Comparison of ENCODE assay signal across 8 cellular contexts in genomic region chr17:64411999-64412771, GRCh38. TPM values are rescaled to one million over a fixed set of nuclear protein-coding genes. Genes with fewer than 3 reads are reported as not detected.
DNase-seq lines count a peak whose midpoint lies in the region; TF ChIP-seq lines count a peak whose summit lies in the region.

No MANE protein-coding gene starts in this region.

- no peaks in the 10 kb centered on the region for H3K36me3 ChIP-seq in skeletal muscle satellite cell (ENCODE audit: insufficient read depth, low read length)

- TF ChIP-seq CTCF in astrocyte of the spinal cord (IDR thresholded peaks at IDR 0.05; ENCODE audit: low read depth, low read length), result no peak

- H3K4me1 ChIP-seq in skeletal muscle satellite cell (ENCODE audit: control insufficient read depth, insufficient read depth, low read length), result no peaks in the 10 kb centered on the region

- no peak overlapping the region for H3K9ac ChIP-seq in skeletal muscle satellite cell (ENCODE audit: low read depth, low read length)

- peak overlapping the region; percentile 20 for H3K4me2 ChIP-seq in skeletal muscle satellite cell (ENCODE audit: low read length)

- in situ Hi-C loops in astrocyte of the spinal cord (cut with HindIII; ENCODE audit: low sequenced_read_pairs), result no loop called here

- H3K27me3 ChIP-seq in skeletal muscle satellite cell (ENCODE audit: control insufficient read depth, insufficient read depth, low read length), result peaks cover 6% of the 10 kb centered on the region

- H3K4me3 ChIP-seq in astrocyte of the spinal cord (ENCODE audit: low read depth, low read length), result no peak overlapping the region
- no peak overlapping the region for H3K4me3 ChIP-seq in skeletal muscle satellite cell (ENCODE audit: low read length)

- no peaks in the 10 kb centered on the region for H3K9me3 ChIP-seq in skeletal muscle satellite cell (replicated peaks; ENCODE audit: low read length)

- DNase-seq in Ammon's horn (ENCODE audit: low spot score) (peak; percentile 86), NCI-H1092 (lab: John Stamatoyannopoulos, UW) (peak; percentile 45), astrocyte of the spinal cord (ENCODE audit: low read depth, low spot score) (peak; percentile 14), iPS-NIHi7 (ENCODE audit: extremely low spot score) (peak; percentile 81), HK-2 (ENCODE audit: unreplicated experiment) (no peak), HT-29 (ENCODE audit: low spot score) (no peak)
- no peak for DNase-seq in activated naive CD4-positive, alpha-beta T cell treated with anti-CD3 and anti-CD28 coated beads, Interleukin-2, amount 50 U/mL, for 16 hours

RNA-seq across cellular contexts. Expression of gene PECAM1, which starts 21.5 kb away (rescaled TPM):
- 0.25 and 0.44 TPM in 2 replicates for total RNA-seq in skeletal muscle satellite cell (2012; rRNA removed)
- total RNA-seq in HT-29 (2014; rRNA removed; shearing (Covaris generic)), result 0.57 and 2.2 TPM in 2 replicates

RNA-seq across cellular contexts. Expression of gene MILR1, which starts 36.7 kb away (rescaled TPM):
- 26.2 and 28.6 TPM in 2 replicates for total RNA-seq in skeletal muscle satellite cell (2012; rRNA removed)
- 0.71 and 2.5 TPM in 2 replicates for total RNA-seq in HT-29 (2014; rRNA removed; shearing (Covaris generic))

Comparison
In these comparisons a context has a peak if more than half of its experiments do, and no peak if none do; other contexts are left out.
1. DNase-seq: peak in Ammon's horn (single experiment), NCI-H1092 (single experiment), astrocyte of the spinal cord (single experiment) and iPS-NIHi7 (single experiment); none in HK-2 (single experiment), HT-29 (single experiment) and activated naive CD4-positive, alpha-beta T cell treated with anti-CD3 and anti-CD28 coated beads, Interleukin-2, amount 50 U/mL, for 16 hours (single experiment).